8 cellular contexts compared by ENCODE assay signal in genomic region chr5:175534070-175534932, GRCh38. TPM values are rescaled to one million over a fixed set of nuclear protein-coding genes. Genes with fewer than 3 reads are reported as not detected.
DNase-seq lines count a peak whose midpoint lies in the region; ATAC-seq and TF ChIP-seq lines count a peak whose summit lies in the region.

No MANE protein-coding gene starts in this region.

- ATAC-seq in GM18873 (IDR thresholded peaks at IDR 0.05; ENCODE audit: low FRiP score, unreplicated experiment) (peak; percentile 71), HG03108 (IDR thresholded peaks at IDR 0.05; ENCODE audit: unreplicated experiment) (peak; percentile 98), WTC11 (peak; percentile 89)

- TF ChIP-seq POLR2A in breast epithelium (IDR thresholded peaks at IDR 0.05), result no peak

- POLR2A ChIA-PET in WTC11 (lab: Charles Lee), result interaction anchor here (1.0 to 1.2 kb wide), 4 partner anchors 15 to 195 kb away, joined by 3 to 5 read pairs (median 4); no protein-coding TSS in a partner anchor

- no peaks in the 10 kb centered on the region for H3K27me3 Mint-ChIP-seq in WTC11 (ENCODE audit: low read depth)

- no peak overlapping the region for H3K27ac ChIP-seq in breast epithelium

- DNase-seq in AG08396 (ENCODE audit: low spot score), result peak; percentile 89
- DNase-seq in NCI-H2227 (lab: John Stamatoyannopoulos, UW; ENCODE audit: unreplicated experiment), result peak; percentile 88
- peak; percentile 92 for DNase-seq in WTC11 (ENCODE audit: low spot score)
- peak; percentile 33 to 75 for DNase-seq in breast epithelium (ENCODE audit: low spot score in 2 of 2)
- DNase-seq in iris pigment epithelial cell (ENCODE audit: low read depth), result peak; percentile 85
- DNase-seq in stimulated activated CD4-positive, alpha-beta T cell treated with anti-CD3 and anti-CD28 coated beads, Interleukin-15, amount 100 ng/mL, for 48 hours (ENCODE audit: low read depth in 2 of 2), result peak; percentile 78 to 84

- H3K27ac Mint-ChIP-seq in WTC11, result no peak overlapping the region

- no peaks in the 10 kb centered on the region for H3K9me3 Mint-ChIP-seq in WTC11

- peaks cover 41% of the 10 kb centered on the region for H3K4me1 Mint-ChIP-seq in WTC11

- no peaks in the 10 kb centered on the region for H3K4me1 ChIP-seq in breast epithelium

- H3K27me3 ChIP-seq in breast epithelium, result no peaks in the 10 kb centered on the region

- H3K9me3 ChIP-seq in breast epithelium, result no peaks in the 10 kb centered on the region

- peak overlapping the region; percentile 33 for H3K4me3 Mint-ChIP-seq in WTC11

- TF ChIP-seq CTCF in WTC11 (IDR thresholded peaks at IDR 0.05) (peak; percentile 99), breast epithelium (IDR thresholded peaks at IDR 0.05) (peak; percentile 38 to 98 (median 79))

- no peaks in the 10 kb centered on the region for H3K36me3 ChIP-seq in breast epithelium

- H3K4me3 ChIP-seq in breast epithelium, result no peak overlapping the region

- H3K36me3 Mint-ChIP-seq in WTC11, result no peaks in the 10 kb centered on the region

- intact Hi-C loops in breast epithelium (cut with DNase I; ENCODE audit: low total_unique reads), result no loop called here

- CTCF ChIA-PET in WTC11 (lab: Charles Lee), result interaction anchor here (0.6 to 7.1 kb wide), 87 partner anchors 8 to 785 kb away, joined by 3 to 302 read pairs (median 6); partner anchors contain the start of genes CPLX2 and HRH2

TF ChIP-seq in WTC11, 78 proteins besides CTCF, POLR2A, EP300 and RAD21 (continues in another document):
- TF ChIP-seq ATF3 (CRISPR knock-in tag; conservative IDR thresholded peaks at IDR 0.05) (no peak), JUN (CRISPR knock-in tag; IDR thresholded peaks at IDR 0.05) (no peak), MLX (CRISPR knock-in tag; IDR thresholded peaks at IDR 0.05) (peak; percentile 75; the same call in 1 of the 2 replicates), FOXK1 (CRISPR knock-in tag; IDR thresholded peaks at IDR 0.05) (0 out of 2 replicates have a peak, but pooled peaks have one; percentile 28), HMGXB4 (CRISPR knock-in tag; IDR thresholded peaks at IDR 0.05) (peak; percentile 98), ZBTB43 (CRISPR knock-in tag; IDR thresholded peaks at IDR 0.05) (no peak), RORB (CRISPR knock-in tag; IDR thresholded peaks at IDR 0.05) (no peak), ZMAT4 (CRISPR knock-in tag; IDR thresholded peaks at IDR 0.05) (no peak), FOXJ3 (CRISPR knock-in tag; IDR thresholded peaks at IDR 0.05; ENCODE audit: borderline replicate concordance) (no peak), ZNF219 (CRISPR knock-in tag; IDR thresholded peaks at IDR 0.05; ENCODE audit: borderline replicate concordance) (no peak), ATF1 (CRISPR knock-in tag; IDR thresholded peaks at IDR 0.05) (peak; percentile 77; the same call in 1 of the 2 replicates), NR3C1 (CRISPR knock-in tag; conservative IDR thresholded peaks at IDR 0.05; ENCODE audit: low read depth) (no peak), ZNF281 (CRISPR knock-in tag; IDR thresholded peaks at IDR 0.05) (no peak), ZNF263 (CRISPR knock-in tag; IDR thresholded peaks at IDR 0.05; ENCODE audit: low read depth) (no peak), SMAD3 (CRISPR knock-in tag; IDR thresholded peaks at IDR 0.05; ENCODE audit: borderline replicate concordance) (0 out of 2 replicates have a peak, but pooled peaks have one; percentile 15), ZNF396 (CRISPR knock-in tag; IDR thresholded peaks at IDR 0.05; ENCODE audit: borderline replicate concordance) (no peak), ZNF416 (CRISPR knock-in tag; IDR thresholded peaks at IDR 0.05) (no peak), TEAD4 (CRISPR knock-in tag; IDR thresholded peaks at IDR 0.05) (no peak), EMX1 (CRISPR knock-in tag; IDR thresholded peaks at IDR 0.05) (no peak)
- TF ChIP-seq, protein P1, sequence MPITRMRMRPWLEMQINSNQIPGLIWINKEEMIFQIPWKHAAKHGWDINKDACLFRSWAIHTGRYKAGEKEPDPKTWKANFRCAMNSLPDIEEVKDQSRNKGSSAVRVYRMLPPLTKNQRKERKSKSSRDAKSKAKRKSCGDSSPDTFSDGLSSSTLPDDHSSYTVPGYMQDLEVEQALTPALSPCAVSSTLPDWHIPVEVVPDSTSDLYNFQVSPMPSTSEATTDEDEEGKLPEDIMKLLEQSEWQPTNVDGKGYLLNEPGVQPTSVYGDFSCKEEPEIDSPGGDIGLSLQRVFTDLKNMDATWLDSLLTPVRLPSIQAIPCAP (CRISPR knock-in tag; IDR thresholded peaks at IDR 0.05), result no peak
- TF ChIP-seq, protein P2, sequence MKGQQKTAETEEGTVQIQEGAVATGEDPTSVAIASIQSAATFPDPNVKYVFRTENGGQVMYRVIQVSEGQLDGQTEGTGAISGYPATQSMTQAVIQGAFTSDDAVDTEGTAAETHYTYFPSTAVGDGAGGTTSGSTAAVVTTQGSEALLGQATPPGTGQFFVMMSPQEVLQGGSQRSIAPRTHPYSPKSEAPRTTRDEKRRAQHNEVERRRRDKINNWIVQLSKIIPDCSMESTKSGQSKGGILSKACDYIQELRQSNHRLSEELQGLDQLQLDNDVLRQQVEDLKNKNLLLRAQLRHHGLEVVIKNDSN (CRISPR knock-in tag; IDR thresholded peaks at IDR 0.05), result no peak
- TF ChIP-seq, protein P3, sequence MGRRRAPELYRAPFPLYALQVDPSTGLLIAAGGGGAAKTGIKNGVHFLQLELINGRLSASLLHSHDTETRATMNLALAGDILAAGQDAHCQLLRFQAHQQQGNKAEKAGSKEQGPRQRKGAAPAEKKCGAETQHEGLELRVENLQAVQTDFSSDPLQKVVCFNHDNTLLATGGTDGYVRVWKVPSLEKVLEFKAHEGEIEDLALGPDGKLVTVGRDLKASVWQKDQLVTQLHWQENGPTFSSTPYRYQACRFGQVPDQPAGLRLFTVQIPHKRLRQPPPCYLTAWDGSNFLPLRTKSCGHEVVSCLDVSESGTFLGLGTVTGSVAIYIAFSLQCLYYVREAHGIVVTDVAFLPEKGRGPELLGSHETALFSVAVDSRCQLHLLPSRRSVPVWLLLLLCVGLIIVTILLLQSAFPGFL (CRISPR knock-in tag; IDR thresholded peaks at IDR 0.05; ENCODE audit: borderline replicate concordance), result no peak

RNA-seq across cellular contexts. Expression of gene SFXN1, which starts 55.9 kb away (rescaled TPM):
- total RNA-seq in WTC11 (2021) (82.9 to 96.1 TPM (median 85.6 TPM) in 3 replicates), breast epithelium (10 to 100 TPM; 16.6 to 30.5 (median 20.9) TPM)
